Comparison of ENCODE assay signal across 8 cellular contexts in genomic region chr5:34929720-34930526, GRCh38. TPM values are rescaled to one million over a fixed set of nuclear protein-coding genes. Genes with fewer than 3 reads are reported as not detected.
A peak's percentile ranks its signal among the peaks of the same experiment; 100 is the strongest.
DNase-seq lines count a peak whose midpoint lies in the region; ATAC-seq and TF ChIP-seq lines count a peak whose summit lies in the region.

No MANE protein-coding gene starts in this region.

- H3K9ac ChIP-seq in BLaER1 treated with 17β-estradiol and CSF1 and Interleukin-3, amounts not matched to agents 10 nM and 100 nM, result peak overlapping the region; percentile 81 to 95 (median 91)
- H3K9ac ChIP-seq in liver (ENCODE audit: low read depth in 1 of 2, low read length in 2 of 2), result peak overlapping the region; percentile 63 to 87

- under 1% methylated on average over 71 of the region's 71 CpGs for WGBS in liver

- TF ChIP-seq RAD21 in liver (IDR thresholded peaks at IDR 0.05), result no peak

- H3K27ac ChIP-seq in BLaER1 treated with 17β-estradiol and CSF1 and Interleukin-3, amounts not matched to agents 10 nM and 100 nM, result peak overlapping the region; percentile 78 to 95 (median 87)
- H3K27ac ChIP-seq in liver (ENCODE audit: low read depth in 1 of 2, low read length in 2 of 2), result peak overlapping the region; percentile 95

- ATAC-seq in HG03439 (IDR thresholded peaks at IDR 0.05; ENCODE audit: unreplicated experiment), result peak; percentile 76

- DNase-seq in GM19240 (ENCODE audit: insufficient read length, low spot score) (peak; percentile 63), NCI-H526 treated with DMSO at 0.1 percent for 48 hours (lab: John Stamatoyannopoulos, UW) (peak; percentile 84), dedifferentiated amniotic fluid mesenchymal stem cell (ENCODE audit: extremely low spot score) (peak; percentile 37)
- DNase-seq in activated CD4-positive, alpha-beta T cell treated with anti-CD3 and anti-CD28 coated beads, Interleukin-2, amount 50 U/mL, for 1 hour, result peak; percentile 73
- DNase-seq in stimulated activated CD4-positive, alpha-beta T cell treated with anti-CD3 and anti-CD28 coated beads, Interleukin-4, amount 100 ng/mL, for 24 hours, result peak; percentile 83

- H3K4me1 ChIP-seq in BLaER1 treated with 17β-estradiol and CSF1 and Interleukin-3, amounts not matched to agents 10 nM and 100 nM, result peaks cover 24 to 30% (median 28%) of the 10 kb centered on the region in 10 experiments; a peak in 19 of 20 replicates
- peaks cover 0 to 23% (median 9%) of the 10 kb centered on the region in 4 donors for H3K4me1 ChIP-seq in liver (ENCODE audit: control insufficient read depth in 4 of 4, insufficient read depth in 4 of 4, low read length in 3 of 4)

- H3K36me3 ChIP-seq in BLaER1 treated with 17β-estradiol and CSF1 and Interleukin-3, amounts not matched to agents 10 nM and 100 nM, result peaks cover 32 to 64% (median 50%) of the 10 kb centered on the region in 11 experiments
- peaks cover 3 to 18% (median 9%) of the 10 kb centered on the region in 4 donors for H3K36me3 ChIP-seq in liver (ENCODE audit: control insufficient read depth in 4 of 4, insufficient read depth in 3 of 4, low read depth in 1 of 4, low read length in 3 of 4)

- no peaks in the 10 kb centered on the region for H3K27me3 ChIP-seq in BLaER1 treated with 17β-estradiol and CSF1 and Interleukin-3, amounts not matched to agents 10 nM and 100 nM
- H3K27me3 ChIP-seq in liver (ENCODE audit: control insufficient read depth in 4 of 4, insufficient read depth in 4 of 4, low read length in 3 of 4), result no peaks in the 10 kb centered on the region

- H3K9me3 ChIP-seq in BLaER1 treated with 17β-estradiol and CSF1 and Interleukin-3, amounts not matched to agents 10 nM and 100 nM (replicated peaks in 1 of 11), result no peaks in the 10 kb centered on the region
- H3K9me3 ChIP-seq in liver (ENCODE audit: control insufficient read depth in 4 of 4, low read length in 3 of 4), result no peaks in the 10 kb centered on the region

- H4K20me1 ChIP-seq in BLaER1 treated with 17β-estradiol and CSF1 and Interleukin-3, amounts not matched to agents 10 nM and 100 nM, result peaks cover 9 to 82% (median 44%) of the 10 kb centered on the region in 11 experiments; a peak in 18 of 22 replicates

- no peak for TF ChIP-seq CTCF in liver (IDR thresholded peaks at IDR 0.05; ENCODE audit: low read depth, low read length, missing input control)

- H3K4me3 ChIP-seq in BLaER1 treated with 17β-estradiol and CSF1 and Interleukin-3, amounts not matched to agents 10 nM and 100 nM, result peak overlapping the region; percentile 80 to 97 (median 92)
- peak overlapping the region; percentile 92 to 96 (median 93) for H3K4me3 ChIP-seq in liver (ENCODE audit: low read depth in 1 of 3, low read length in 3 of 3)

- H3K4me2 ChIP-seq in BLaER1 treated with 17β-estradiol and CSF1 and Interleukin-3, amounts not matched to agents 10 nM and 100 nM, result peak overlapping the region; percentile 71 to 96 (median 86)

TF ChIP-seq in liver, 16 proteins besides CTCF, POLR2A, EP300 and RAD21:
- TF ChIP-seq YY1 (IDR thresholded peaks at IDR 0.05) (peak; percentile 61), TAF1 (conservative IDR thresholded peaks at IDR 0.05) (peak; percentile 23), RXRA (IDR thresholded peaks at IDR 0.05) (no peak), JUND (IDR thresholded peaks at IDR 0.05) (no peak), FOXA1 (IDR thresholded peaks at IDR 0.05) (no peak), EGR1 (IDR thresholded peaks at IDR 0.05; ENCODE audit: low read depth in 2 of 2) (no peak), MAX (IDR thresholded peaks at IDR 0.05) (no peak)
- TF ChIP-seq, protein P1, sequence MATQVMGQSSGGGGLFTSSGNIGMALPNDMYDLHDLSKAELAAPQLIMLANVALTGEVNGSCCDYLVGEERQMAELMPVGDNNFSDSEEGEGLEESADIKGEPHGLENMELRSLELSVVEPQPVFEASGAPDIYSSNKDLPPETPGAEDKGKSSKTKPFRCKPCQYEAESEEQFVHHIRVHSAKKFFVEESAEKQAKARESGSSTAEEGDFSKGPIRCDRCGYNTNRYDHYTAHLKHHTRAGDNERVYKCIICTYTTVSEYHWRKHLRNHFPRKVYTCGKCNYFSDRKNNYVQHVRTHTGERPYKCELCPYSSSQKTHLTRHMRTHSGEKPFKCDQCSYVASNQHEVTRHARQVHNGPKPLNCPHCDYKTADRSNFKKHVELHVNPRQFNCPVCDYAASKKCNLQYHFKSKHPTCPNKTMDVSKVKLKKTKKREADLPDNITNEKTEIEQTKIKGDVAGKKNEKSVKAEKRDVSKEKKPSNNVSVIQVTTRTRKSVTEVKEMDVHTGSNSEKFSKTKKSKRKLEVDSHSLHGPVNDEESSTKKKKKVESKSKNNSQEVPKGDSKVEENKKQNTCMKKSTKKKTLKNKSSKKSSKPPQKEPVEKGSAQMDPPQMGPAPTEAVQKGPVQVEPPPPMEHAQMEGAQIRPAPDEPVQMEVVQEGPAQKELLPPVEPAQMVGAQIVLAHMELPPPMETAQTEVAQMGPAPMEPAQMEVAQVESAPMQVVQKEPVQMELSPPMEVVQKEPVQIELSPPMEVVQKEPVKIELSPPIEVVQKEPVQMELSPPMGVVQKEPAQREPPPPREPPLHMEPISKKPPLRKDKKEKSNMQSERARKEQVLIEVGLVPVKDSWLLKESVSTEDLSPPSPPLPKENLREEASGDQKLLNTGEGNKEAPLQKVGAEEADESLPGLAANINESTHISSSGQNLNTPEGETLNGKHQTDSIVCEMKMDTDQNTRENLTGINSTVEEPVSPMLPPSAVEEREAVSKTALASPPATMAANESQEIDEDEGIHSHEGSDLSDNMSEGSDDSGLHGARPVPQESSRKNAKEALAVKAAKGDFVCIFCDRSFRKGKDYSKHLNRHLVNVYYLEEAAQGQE (IDR thresholded peaks at IDR 0.05), result peak; percentile 7

RNA-seq across cellular contexts. Expression of gene DNAJC21, which starts 0.6 kb away (rescaled TPM):
- 10 to 100 TPM; 10.7 to 21.0 TPM for total RNA-seq in liver
- 10 to 100 TPM in 1 of 2 donors, 1 to 10 TPM in 1; 8.8 to 12.9 TPM for polyA plus RNA-seq in liver

RNA-seq across cellular contexts. Expression of gene BRIX1, which starts 14.4 kb away (rescaled TPM):
- 10 to 100 TPM; 10.2 to 15.7 TPM for total RNA-seq in liver
- 10 to 100 TPM in 1 of 2 donors, 1 to 10 TPM in 1; 6.7 to 10.9 TPM for polyA plus RNA-seq in liver

RNA-seq across cellular contexts. Expression of gene RAD1, which starts 14.6 kb away (rescaled TPM):
- total RNA-seq in liver, result 10 to 100 TPM; 11.1 to 17.5 TPM
- polyA plus RNA-seq in liver, result 1 to 10 TPM; 7.2 to 7.4 TPM

Comparison
In these comparisons a context has a peak if more than half of its experiments do, and no peak if none do; other contexts are left out.
1. Peak in every context shown above with its lines: DNase-seq, ATAC-seq, H3K4me3 ChIP-seq and H3K27ac ChIP-seq.